Comparison of ENCODE assay signal across 8 cellular contexts in genomic region chr10:50614444-50615137, GRCh38. TPM values are rescaled to one million over a fixed set of nuclear protein-coding genes. Genes with fewer than 3 reads are reported as not detected.
DNase-seq lines count a peak whose midpoint lies in the region; ATAC-seq and TF ChIP-seq lines count a peak whose summit lies in the region.

No MANE protein-coding gene starts in this region.

- WGBS in heart left ventricle, 4 donors: 51 to 63% (median 61%) methylated on average over 7 of the region's 7 CpGs
- WGBS in mesenchymal stem cell: 78% methylated on average over 7 of the region's 7 CpGs

- no peaks in the 10 kb centered on the region for H3K36me3 ChIP-seq in heart left ventricle
- H3K36me3 ChIP-seq in brain microvascular endothelial cell (replicated peaks): no peaks in the 10 kb centered on the region
- no peaks in the 10 kb centered on the region for H3K36me3 ChIP-seq in mesenchymal stem cell (ENCODE audit: control insufficient read depth in 1 of 2, insufficient read depth in 2 of 2, low read depth in 1 of 2, low read length in 2 of 2)

- no peak overlapping the region for H2BK15ac ChIP-seq in mesenchymal stem cell (ENCODE audit: low read depth, poor library complexity, severe bottlenecking)

- no peaks in the 10 kb centered on the region for H3K36me3 Mint-ChIP-seq in progenitor cell of endocrine pancreas (ENCODE audit: insufficient read depth)

- no peak overlapping the region for H4K8ac ChIP-seq in mesenchymal stem cell (ENCODE audit: low read length)

- no peak overlapping the region for H3K4me2 ChIP-seq in mesenchymal stem cell (ENCODE audit: low read length, poor library complexity, severe bottlenecking)

- ATAC-seq in heart left ventricle (peak; percentile 23 to 57 (median 39)), Right ventricle myocardium inferior (no peak), HG03469 (IDR thresholded peaks at IDR 0.05; ENCODE audit: unreplicated experiment) (peak; percentile 40)

- no peaks in the 10 kb centered on the region for H3K27me3 ChIP-seq in heart left ventricle
- H3K27me3 ChIP-seq in brain microvascular endothelial cell (replicated peaks): no peaks in the 10 kb centered on the region
- no peaks in the 10 kb centered on the region for H3K27me3 ChIP-seq in mesenchymal stem cell (ENCODE audit: control insufficient read depth in 1 of 2, insufficient read depth in 1 of 2, low read length in 2 of 2)

- H3K9ac ChIP-seq in mesenchymal stem cell (ENCODE audit: low read length): no peak overlapping the region

- H3K4ac ChIP-seq in mesenchymal stem cell (ENCODE audit: low read depth in 1 of 2, low read length in 2 of 2): no peak overlapping the region

- no peak overlapping the region for H2BK5ac ChIP-seq in mesenchymal stem cell (ENCODE audit: low read depth, low read length, poor library complexity, severe bottlenecking)

- H3K18ac ChIP-seq in mesenchymal stem cell (ENCODE audit: low read depth in 1 of 2, low read length in 2 of 2): no peak overlapping the region

- H2AFZ ChIP-seq in mesenchymal stem cell (ENCODE audit: low read depth, low read length): no peak overlapping the region

- H3K23ac ChIP-seq in mesenchymal stem cell (ENCODE audit: low read length in 2 of 2): no peak overlapping the region

- no peak overlapping the region for H4K91ac ChIP-seq in mesenchymal stem cell (ENCODE audit: low read length)

- H3K9me3 ChIP-seq in heart left ventricle (no peaks in the 10 kb centered on the region), mesenchymal stem cell (ENCODE audit: control insufficient read depth, low read length) (no peaks in the 10 kb centered on the region)

- peak in 1 of 12 donors; percentile 28 for TF ChIP-seq CTCF in heart left ventricle (IDR thresholded peaks at IDR 0.05)
- TF ChIP-seq CTCF in brain microvascular endothelial cell (IDR thresholded peaks at IDR 0.05; ENCODE audit: low read depth, low read length, missing control alignments): peak; percentile 32
- TF ChIP-seq CTCF in progenitor cell of endocrine pancreas (IDR thresholded peaks at IDR 0.05; ENCODE audit: unreplicated experiment): peak; percentile 64

- H3K4me3 Mint-ChIP-seq in progenitor cell of endocrine pancreas (ENCODE audit: low read depth): no peak overlapping the region

- H3K14ac ChIP-seq in mesenchymal stem cell (ENCODE audit: low read length in 2 of 2): no peak overlapping the region

- H3K27ac Mint-ChIP-seq in progenitor cell of endocrine pancreas: no peak overlapping the region

- no peaks in the 10 kb centered on the region for H3K27me3 Mint-ChIP-seq in progenitor cell of endocrine pancreas

- no peak for TF ChIP-seq POLR2A in heart left ventricle (IDR thresholded peaks at IDR 0.05)

- no peak overlapping the region for H2BK12ac ChIP-seq in mesenchymal stem cell (ENCODE audit: low read length in 2 of 2)

- no peak overlapping the region for H3K4me3 ChIP-seq in heart left ventricle
- H3K4me3 ChIP-seq in brain microvascular endothelial cell (ENCODE audit: low read depth, low read length): no peak overlapping the region
- H3K4me3 ChIP-seq in mesenchymal stem cell (ENCODE audit: insufficient read depth in 1 of 2, low read depth in 1 of 2, low read length in 2 of 2): no peak overlapping the region

- no peaks in the 10 kb centered on the region for H3K9me3 Mint-ChIP-seq in progenitor cell of endocrine pancreas (ENCODE audit: low read depth)

- peaks cover 41% of the 10 kb centered on the region for H3K4me1 Mint-ChIP-seq in progenitor cell of endocrine pancreas (ENCODE audit: low read depth)

- intact Hi-C loops in heart left ventricle (cut with DNase I): loop anchor here in 2 of 10 donors (5.0 kb wide), 2 partner anchors 37 to 47 kb away; no protein-coding TSS in a partner anchor
- intact Hi-C loops in Right ventricle myocardium inferior (cut with DNase I): no loop called here

- H3K27ac ChIP-seq in heart left ventricle (peak overlapping the region in 1 of 12 donors; percentile 6), brain microvascular endothelial cell (no peak overlapping the region), mesenchymal stem cell (ENCODE audit: low read length, poor library complexity, severe bottlenecking) (no peak overlapping the region)

- no peak overlapping the region for H2AK5ac ChIP-seq in mesenchymal stem cell (ENCODE audit: low read length, severe bottlenecking)

- no peak overlapping the region for H2BK120ac ChIP-seq in mesenchymal stem cell (ENCODE audit: low read depth, low read length)

- H3K4me1 ChIP-seq in heart left ventricle: peaks cover 0 to 61% (median 33%) of the 10 kb centered on the region in 12 donors
- H3K4me1 ChIP-seq in mesenchymal stem cell (ENCODE audit: control insufficient read depth, insufficient read depth, low read depth, low read length): peaks cover 14% of the 10 kb centered on the region

- DNase-seq in heart left ventricle (no peak), Right ventricle myocardium inferior (ENCODE audit: missing footprints) (no peak), brain microvascular endothelial cell (no peak), progenitor cell of endocrine pancreas (ENCODE audit: low spot score, unreplicated experiment) (no peak), mesenchymal stem cell (no peak), NOMO-1 treated with dmso at 0.1 percent for 144 hours (lab: John Stamatoyannopoulos, UW; ENCODE audit: unreplicated experiment) (no peak), putamen (ENCODE audit: low spot score) (no peak)

- in situ Hi-C loops in brain microvascular endothelial cell (cut with HindIII; ENCODE audit: low pct_ligation_motif_present, low sequenced_read_pairs): no loop called here

- peaks cover 54% of the 10 kb centered on the region for H3K79me1 ChIP-seq in mesenchymal stem cell (replicated peaks; ENCODE audit: low read length, poor library complexity, severe bottlenecking)

RNA-seq across cellular contexts. Expression of gene SGMS1, which starts 9.2 kb away (rescaled TPM):
- total RNA-seq in heart left ventricle (10 to 100 TPM; 15.9 to 40.6 (median 19.6) TPM), Right ventricle myocardium inferior (23.1 TPM), progenitor cell of endocrine pancreas (25.0 and 28.5 TPM in 2 replicates)
- polyA plus RNA-seq in heart left ventricle: 10 to 100 TPM in 1 of 2 donors, 1 to 10 TPM in 1; 6.9 to 29.1 TPM
- 5.5 TPM for polyA plus RNA-seq in mesenchymal stem cell (2013, experiment 1 of 2)
- polyA plus RNA-seq in mesenchymal stem cell (2013, experiment 2 of 2): 5.6 TPM
